Comparison of ENCODE assay signal across 10 cellular contexts in the genomic region with DNA sequence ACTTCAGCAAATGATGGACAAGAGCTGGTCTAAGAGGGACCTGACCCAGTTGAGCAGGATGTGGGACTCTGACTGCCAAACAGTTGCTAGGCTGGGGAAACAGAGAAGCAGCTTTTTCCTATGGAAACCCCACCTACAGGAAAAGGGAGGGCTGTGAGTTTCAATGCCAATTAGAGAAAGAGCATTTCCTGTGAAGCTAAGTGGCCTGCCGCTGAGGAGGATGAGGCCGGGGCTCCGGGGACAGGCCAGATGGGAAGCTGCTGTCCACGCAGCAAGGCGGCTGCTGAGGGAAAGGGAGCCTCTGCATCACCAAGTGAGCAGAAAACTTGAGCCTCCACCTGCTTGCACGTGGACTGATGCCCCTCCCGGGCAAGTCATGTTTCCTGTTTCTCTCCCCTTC. TPM values are rescaled to one million over a fixed set of nuclear protein-coding genes. Genes with fewer than 3 reads are reported as not detected.
DNase-seq lines count a peak whose midpoint lies in the region; ATAC-seq, FAIRE-seq and TF ChIP-seq lines count a peak whose summit lies in the region.
"Had no signal": no experiment of that assay in that cellular context is flagged by ENCODE, and none has a peak within 500 bp of the region (broad histone marks: within the 10 kb centered on the region; RNA-seq: fewer than 3 reads in every experiment).

A gene (minus strand): TSS at position 90 of the 400 bp plus-strand sequence. CDS start 351 bp downstream, outside the sequence.

- no peaks in the 10 kb centered on the region for H3K9me3 Mint-ChIP-seq in natural killer cell
- no peaks in the 10 kb centered on the region for H3K9me3 Mint-ChIP-seq in Calu3 (ENCODE audit: low read depth, unreplicated experiment)

- no peaks in the 10 kb centered on the region for H4K20me1 ChIP-seq in mammary epithelial cell (ENCODE audit: insufficient read depth, low read length)

- no peak within 1 kb of the TSS for H3K4me3 ChIP-seq in mammary epithelial cell (replicated peaks in 1 of 3; ENCODE audit: insufficient read depth in 1 of 3, low read depth in 2 of 3, low read length in 3 of 3)

- CTCF ChIA-PET in mammary epithelial cell (lab: Charles Lee; ENCODE audit: low non-redundant PET) (interaction anchor here (0.6 kb wide), 1 partner anchor 48 kb away, joined by 4 read pairs; no protein-coding TSS in a partner anchor), Calu3 (lab: Charles Lee) (no interaction called here)

- no peaks in the 10 kb centered on the region for H3K79me2 ChIP-seq in mammary epithelial cell (ENCODE audit: insufficient read depth, low read length)

- ATAC-seq in natural killer cell (no peak), GM21786 (IDR thresholded peaks at IDR 0.05; ENCODE audit: unreplicated experiment) (no peak)

- FAIRE-seq in D721Med (lab: Jason Lieb, UNC): no peak
- FAIRE-seq: GM12891 had no signal

- whole genome bisulfite sequencing in mammary epithelial cell (ENCODE audit: low coverage, missing lambda C conversion rate): 53% methylated on average over 3 of the region's 7 CpGs

- no peak within 1 kb of the TSS for H3K9ac ChIP-seq in mammary epithelial cell (ENCODE audit: insufficient read depth, low read length)

- H3K36me3 Mint-ChIP-seq in natural killer cell (no peaks in the 10 kb centered on the region), Calu3 (ENCODE audit: insufficient read depth, unreplicated experiment) (no peaks in the 10 kb centered on the region)

- H3K4me3 Mint-ChIP-seq in natural killer cell (peak within 1 kb of the TSS; percentile 41), Calu3 (ENCODE audit: low read depth, unreplicated experiment) (no peak within 1 kb of the TSS)

- H3K27me3 Mint-ChIP-seq in natural killer cell (ENCODE audit: low read depth in 2 of 2) (no peaks in the 10 kb centered on the region), Calu3 (ENCODE audit: unreplicated experiment) (peaks cover 17% of the 10 kb centered on the region)

- H3K27ac Mint-ChIP-seq in natural killer cell: peak within 1 kb of the TSS in 1 of 2 donors; percentile 77
- H3K27ac Mint-ChIP-seq in Calu3 (ENCODE audit: unreplicated experiment): no peak within 1 kb of the TSS

- H3K4me2 ChIP-seq in mammary epithelial cell (ENCODE audit: insufficient read depth, low read depth, low read length): no peak within 1 kb of the TSS

- H3K36me3 ChIP-seq in mammary epithelial cell (ENCODE audit: insufficient read depth, low read length): no peaks in the 10 kb centered on the region

- H3K4me1 Mint-ChIP-seq in natural killer cell: peaks cover 43 to 44% of the 10 kb centered on the region in 2 donors
- H3K4me1 Mint-ChIP-seq in Calu3 (ENCODE audit: low read depth, unreplicated experiment): no peaks in the 10 kb centered on the region

- H3K27me3 ChIP-seq in mammary epithelial cell (ENCODE audit: insufficient read depth, low read length): no peaks in the 10 kb centered on the region

- H3K27ac ChIP-seq in mammary epithelial cell (ENCODE audit: insufficient read depth, low read depth, low read length): no peak within 1 kb of the TSS

- intact Hi-C loops in mammary epithelial cell (cut with micrococcal nuclease): no loop called here
- intact Hi-C loops in natural killer cell (cut with micrococcal nuclease): loop anchor here (1.0 kb wide), 1 partner anchor 30 kb away; no protein-coding TSS in a partner anchor
- intact Hi-C loops in Calu3 (cut with micrococcal nuclease; ENCODE audit: unreplicated experiment): no loop called here

- H2AFZ ChIP-seq in mammary epithelial cell (ENCODE audit: low read depth, low read length): no peak within 1 kb of the TSS

- BruUV-seq in mammary epithelial cell (replicated peaks; lab: Mats Ljungman, UMichigan): TSS peak; percentile 22
- no TSS peak for BruUV-seq in Calu3 (replicated peaks; lab: Mats Ljungman, UMichigan)

- H3K4me1 ChIP-seq in mammary epithelial cell (ENCODE audit: insufficient read depth, low read length): peaks cover 3% of the 10 kb centered on the region

- in situ Hi-C loops in mammary epithelial cell (cut with MboI; ENCODE audit: low sequenced_read_pairs in 2 of 2): loop anchor here (5.0 to 10.0 kb wide), 4 partner anchors 66 to 266 kb away; no protein-coding TSS in a partner anchor

- dilution Hi-C loops in mammary epithelial cell (cut with HindIII; ENCODE audit: low sequenced_read_pairs): no loop called here

- H3K9me3 ChIP-seq in mammary epithelial cell (replicated peaks; ENCODE audit: insufficient read depth, low read length): no peaks in the 10 kb centered on the region

- DNase-seq in COR-L47 (lab: John Stamatoyannopoulos, UW): peak; percentile 31
- peak; percentile 20 for DNase-seq in NCI-H146 (lab: John Stamatoyannopoulos, UW)
- no peak for DNase-seq in mammary epithelial cell
- no peak for DNase-seq in natural killer cell
- DNase-seq in Calu3: no peak
- no peak for DNase-seq in NCI-H187 (lab: John Stamatoyannopoulos, UW)
- DNase-seq in D721Med (ENCODE audit: insufficient read length, low spot score): no peak
- DNase-seq: activated CD4-positive, CD25-positive, alpha-beta regulatory T cell treated with anti-CD3 and anti-CD28 coated beads, Interleukin-2, amount 50 U/mL, for 72 hours had no signal

- TF ChIP-seq CTCF in mammary epithelial cell (conservative IDR thresholded peaks at IDR 0.05 in 1 of 2, IDR thresholded peaks at IDR 0.05 in 1 of 2; ENCODE audit: extremely low read depth in 1 of 2, insufficient read depth in 1 of 2, low read depth in 1 of 2, low read length in 2 of 2) (no peak), natural killer cell (IDR thresholded peaks at IDR 0.05) (no peak), Calu3 (IDR thresholded peaks at IDR 0.05; ENCODE audit: unreplicated experiment) (no peak), D721Med (IDR thresholded peaks at IDR 0.05; ENCODE audit: insufficient read depth, missing control alignments) (no peak)

RNA-seq across cellular contexts. Expression of the gene that starts here (rescaled TPM):
- total RNA-seq in mammary epithelial cell: 1 to 10 TPM in 1 of 2 donors, under 1 TPM in 1; 0.17 to 1.2 TPM
- 0.07 TPM for polyA plus RNA-seq in mammary epithelial cell
- polyA minus RNA-seq in mammary epithelial cell: 0.10 TPM
- total RNA-seq in natural killer cell: under 1 TPM in 1 of 3 donors, not detected in 2; 0.05 TPM
- not detected in 2 replicates for total RNA-seq in Calu3 (2022)

Comparison
In these comparisons a context has a peak if more than half of its experiments do, and no peak if none do; other contexts are left out.
1. DNase-seq: peak in COR-L47 (single experiment) and NCI-H146 (single experiment); none in mammary epithelial cell (single experiment), natural killer cell (single experiment), Calu3 (single experiment), NCI-H187 (0 of 2) and D721Med (single experiment).